In the genomic region with DNA sequence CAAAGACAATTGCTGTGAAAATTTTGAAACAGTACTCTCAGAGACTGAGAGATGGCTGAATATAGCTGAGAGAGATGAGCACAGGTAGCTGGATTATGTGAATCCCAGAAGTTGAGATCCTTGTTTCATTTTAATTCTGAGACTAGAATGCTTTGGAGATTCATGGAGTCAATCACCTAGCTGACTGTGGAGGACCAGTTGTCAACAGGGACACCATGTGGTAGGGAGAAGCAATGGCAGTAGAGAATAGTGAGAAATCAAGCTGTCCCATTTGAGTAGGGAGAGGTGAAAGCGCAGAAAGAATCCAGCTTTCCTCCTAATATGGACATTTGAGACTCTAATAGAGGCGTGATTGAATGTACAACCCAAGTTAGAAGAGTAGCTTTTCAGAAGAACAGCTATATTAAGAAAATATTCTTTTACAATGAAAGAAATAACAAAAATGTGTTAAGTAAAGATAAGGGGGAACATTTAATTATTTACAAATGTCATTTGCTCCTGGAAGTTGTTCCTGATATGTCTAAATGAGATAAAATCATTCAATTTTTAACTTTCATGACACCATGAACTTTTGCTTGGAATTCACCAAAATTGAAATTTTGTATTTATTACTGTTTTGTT, we compare ENCODE assay signal across 9 cellular contexts. TPM values are rescaled to one million over a fixed set of nuclear protein-coding genes. Genes with fewer than 3 reads are reported as not detected.
DNase-seq lines count a peak whose midpoint lies in the region; ATAC-seq and TF ChIP-seq lines count a peak whose summit lies in the region.
"Had no signal": no experiment of that assay in that cellular context is flagged by ENCODE, and none has a peak within 500 bp of the region (broad histone marks: within the 10 kb centered on the region; RNA-seq: fewer than 3 reads in every experiment).

No MANE protein-coding gene starts in this region.

- no peaks in the 10 kb centered on the region for H3K27me3 ChIP-seq in ascending aorta
- H3K27me3 ChIP-seq in tibial nerve: no peaks in the 10 kb centered on the region

- H3K27ac ChIP-seq in ascending aorta: no peak overlapping the region
- no peak overlapping the region for H3K27ac ChIP-seq in tibial nerve

- no peaks in the 10 kb centered on the region for H3K27me3 Mint-ChIP-seq in activated T-cell treated with anti-CD3 and anti-CD28 coated beads, Interleukin-2, amount 50 U/mL, for 4 hours (ENCODE audit: low read depth)
- H3K27me3 Mint-ChIP-seq: dendritic cell treated with granulocyte-macrophage colony-stimulating factor and Interleukin-4, amounts not matched to agents 40 ng/mL and 50 ng/mL, for 4 days had no signal

- peaks cover 0 to 3% of the 10 kb centered on the region in 2 donors for H3K4me1 ChIP-seq in ascending aorta
- no peaks in the 10 kb centered on the region for H3K4me1 ChIP-seq in tibial nerve

- no peaks in the 10 kb centered on the region for H3K9me3 Mint-ChIP-seq in activated T-cell treated with anti-CD3 and anti-CD28 coated beads, Interleukin-2, amount 50 U/mL, for 4 hours
- H3K9me3 Mint-ChIP-seq: dendritic cell treated with granulocyte-macrophage colony-stimulating factor and Interleukin-4, amounts not matched to agents 40 ng/mL and 50 ng/mL, for 4 days had no signal

- no peaks in the 10 kb centered on the region for H3K36me3 Mint-ChIP-seq in activated T-cell treated with anti-CD3 and anti-CD28 coated beads, Interleukin-2, amount 50 U/mL, for 4 hours (ENCODE audit: insufficient read depth)

- no peak for TF ChIP-seq EP300 in tibial nerve (IDR thresholded peaks at IDR 0.05)

- whole genome bisulfite sequencing in tibial nerve, 2 donors: 32 to 38% methylated on average over 2 of the region's 2 CpGs

- H3K9me3 ChIP-seq in ascending aorta: no peaks in the 10 kb centered on the region
- no peaks in the 10 kb centered on the region for H3K9me3 ChIP-seq in tibial nerve

- intact Hi-C loops in ascending aorta (cut with DNase I): loop anchor here (1.0 to 2.0 kb wide), 2 partner anchors 73 to 569 kb away; no protein-coding TSS in a partner anchor

- H3K4me3 Mint-ChIP-seq in activated T-cell treated with anti-CD3 and anti-CD28 coated beads, Interleukin-2, amount 50 U/mL, for 4 hours: no peak overlapping the region
- H3K4me3 Mint-ChIP-seq: dendritic cell treated with granulocyte-macrophage colony-stimulating factor and Interleukin-4, amounts not matched to agents 40 ng/mL and 50 ng/mL, for 4 days had no signal

- TF ChIP-seq CTCF in ascending aorta (IDR thresholded peaks at IDR 0.05) (peak; percentile 67 to 79 (median 73)), tibial nerve (IDR thresholded peaks at IDR 0.05) (peak; percentile 48 to 68 (median 64))

- peak; percentile 67 for ATAC-seq in HG02763 (IDR thresholded peaks at IDR 0.05; ENCODE audit: unreplicated experiment)
- ATAC-seq in activated T-cell treated with anti-CD3 and anti-CD28 coated beads, Interleukin-2, amount 50 U/mL, for 4 hours: no peak

- H3K4me3 ChIP-seq in ascending aorta (no peak overlapping the region), tibial nerve (no peak overlapping the region)

- no peaks in the 10 kb centered on the region for H3K4me1 Mint-ChIP-seq in activated T-cell treated with anti-CD3 and anti-CD28 coated beads, Interleukin-2, amount 50 U/mL, for 4 hours (ENCODE audit: low read depth)

- DNase-seq in SIG-M5 treated with dmso at 0.1 percent for 504 hours (lab: John Stamatoyannopoulos, UW; ENCODE audit: unreplicated experiment) (peak; percentile 39), SIG-M5 (lab: John Stamatoyannopoulos, UW) (no peak), NCI-H2029 (lab: John Stamatoyannopoulos, UW) (peak; percentile 12), ascending aorta (ENCODE audit: low spot score in 2 of 2) (no peak), iPS-NIHi7 (ENCODE audit: extremely low spot score) (peak; percentile 72), tibial nerve (ENCODE audit: low spot score in 2 of 2) (peak in 1 of 2 donors; percentile 16)
- DNase-seq in activated T-cell treated with anti-CD3 and anti-CD28 coated beads, Interleukin-2, amount 50 U/mL, for 4 hours: no peak

- TF ChIP-seq POLR2A in tibial nerve (IDR thresholded peaks at IDR 0.05): no peak

- H3K36me3 ChIP-seq in ascending aorta (no peaks in the 10 kb centered on the region), tibial nerve (no peaks in the 10 kb centered on the region)

RNA-seq across cellular contexts. Expression of gene GLRB, which starts 30.3 kb away (rescaled TPM):
- total RNA-seq in ascending aorta: 8.4 TPM
- 1 to 10 TPM in 3 of 4 donors, under 1 TPM in 1; 0.78 to 2.2 (median 1.5) TPM for total RNA-seq in tibial nerve
- not detected for total RNA-seq in activated T-cell treated with anti-CD3 and anti-CD28 coated beads, Interleukin-2, amount 50 U/mL, for 4 hours

Comparison
In these comparisons a context has a peak if more than half of its experiments do, and no peak if none do; other contexts are left out.
1. DNase-seq: peak in SIG-M5 treated with dmso at 0.1 percent for 504 hours (single experiment), NCI-H2029 (single experiment) and iPS-NIHi7 (single experiment); none in SIG-M5 (single experiment), ascending aorta (0 of 2) and activated T-cell treated with anti-CD3 and anti-CD28 coated beads, Interleukin-2, amount 50 U/mL, for 4 hours (single experiment).